Comparison of ENCODE assay signal across 8 cellular contexts in genomic region chr1:27873671-27874384, GRCh38. TPM values are rescaled to one million over a fixed set of nuclear protein-coding genes. Genes with fewer than 3 reads are reported as not detected.
DNase-seq lines count a peak whose midpoint lies in the region; ATAC-seq and TF ChIP-seq lines count a peak whose summit lies in the region.

No MANE protein-coding gene starts in this region.

- H3K4me1 ChIP-seq in lower lobe of right lung, result peaks cover 43% of the 10 kb centered on the region
- H3K4me1 ChIP-seq in tibial artery, result peaks cover 0 to 14% (median 11%) of the 10 kb centered on the region in 4 donors

- H3K9me3 Mint-ChIP-seq in activated CD8-positive, alpha-beta memory T cell treated with anti-CD3 and anti-CD28 coated beads, Interleukin-2, amount 10 ng/mL, durations not matched to agents 7 days and 5 days (ENCODE audit: low read depth), result no peaks in the 10 kb centered on the region

- H3K4me1 Mint-ChIP-seq in activated CD8-positive, alpha-beta memory T cell treated with anti-CD3 and anti-CD28 coated beads, Interleukin-2, amount 10 ng/mL, durations not matched to agents 7 days and 5 days, result peaks cover 44% of the 10 kb centered on the region

- H3K27me3 ChIP-seq in lower lobe of right lung (ENCODE audit: low read depth) (no peaks in the 10 kb centered on the region), tibial artery (peaks cover 0 to 5% of the 10 kb centered on the region in 2 donors)

- TF ChIP-seq CTCF in lower lobe of right lung (IDR thresholded peaks at IDR 0.05) (no peak), tibial artery (IDR thresholded peaks at IDR 0.05) (no peak)

- H3K27ac ChIP-seq in lower lobe of right lung (peak overlapping the region; percentile 86), tibial artery (peak overlapping the region; percentile 59 to 60)

- H3K9me3 ChIP-seq in lower lobe of right lung, result no peaks in the 10 kb centered on the region
- no peaks in the 10 kb centered on the region for H3K9me3 ChIP-seq in tibial artery

- ATAC-seq in activated CD8-positive, alpha-beta memory T cell treated with anti-CD3 and anti-CD28 coated beads, Interleukin-2, amount 10 ng/mL, durations not matched to agents 7 days and 5 days, result no peak
- peak; percentile 51 to 52 for ATAC-seq in lower lobe of right lung

- no peaks in the 10 kb centered on the region for H3K27me3 Mint-ChIP-seq in activated CD8-positive, alpha-beta memory T cell treated with anti-CD3 and anti-CD28 coated beads, Interleukin-2, amount 10 ng/mL, durations not matched to agents 7 days and 5 days

- H3K36me3 ChIP-seq in lower lobe of right lung (peaks cover 6% of the 10 kb centered on the region), tibial artery (no peaks in the 10 kb centered on the region)

- H3K27ac Mint-ChIP-seq in activated CD8-positive, alpha-beta memory T cell treated with anti-CD3 and anti-CD28 coated beads, Interleukin-2, amount 10 ng/mL, durations not matched to agents 7 days and 5 days, result peak overlapping the region; percentile 12

- H3K4me3 Mint-ChIP-seq in activated CD8-positive, alpha-beta memory T cell treated with anti-CD3 and anti-CD28 coated beads, Interleukin-2, amount 10 ng/mL, durations not matched to agents 7 days and 5 days, result peak overlapping the region; percentile 91

- H3K4me3 ChIP-seq in lower lobe of right lung, result peak overlapping the region; percentile 72
- H3K4me3 ChIP-seq in tibial artery, result peak overlapping the region; percentile 53 to 62

- no peak for DNase-seq in activated CD8-positive, alpha-beta memory T cell treated with anti-CD3 and anti-CD28 coated beads, Interleukin-2, amount 10 ng/mL, durations not matched to agents 7 days and 5 days
- DNase-seq in activated CD8-positive, alpha-beta memory T cell treated with anti-CD3 and anti-CD28 coated beads for 24 hours, result no peak
- DNase-seq in amniotic epithelial cell (ENCODE audit: low read depth) (peak; percentile 25), lower lobe of right lung (peak; percentile 81), tibial artery (no peak), NCI-H510A (lab: John Stamatoyannopoulos, UW) (no peak), NCI-H1436 (lab: John Stamatoyannopoulos, UW) (no peak), GM03348 (ENCODE audit: low spot score) (no peak)

- H3K36me3 Mint-ChIP-seq in activated CD8-positive, alpha-beta memory T cell treated with anti-CD3 and anti-CD28 coated beads, Interleukin-2, amount 10 ng/mL, durations not matched to agents 7 days and 5 days, result peaks cover 15% of the 10 kb centered on the region

- intact Hi-C loops in lower lobe of right lung (cut with DNase I), result no loop called here
- intact Hi-C loops in tibial artery (cut with DNase I; ENCODE audit: low total_unique reads), result no loop called here

- CTCF ChIA-PET in activated CD8-positive, alpha-beta memory T cell treated with anti-CD3 and anti-CD28 coated beads, Interleukin-2, amount 10 ng/mL, durations not matched to agents 7 days and 5 days (lab: Charles Lee), result interaction anchor here (0.9 to 2.1 kb wide), 4 partner anchors 12 to 64 kb away, joined by 3 to 6 read pairs (median 4); no protein-coding TSS in a partner anchor

RNA-seq across cellular contexts. Expression of gene THEMIS2, which starts 1.5 kb away (rescaled TPM):
- total RNA-seq in activated CD8-positive, alpha-beta memory T cell treated with anti-CD3 and anti-CD28 coated beads, Interleukin-2, amount 10 ng/mL, durations not matched to agents 7 days and 5 days, result 10 to 100 TPM; 23.4 to 30.7 TPM
- 161 TPM for total RNA-seq in lower lobe of right lung

RNA-seq across cellular contexts. Expression of gene RPA2, which starts 40.5 kb away (rescaled TPM):
- 10 to 100 TPM; 63.0 to 72.1 TPM for total RNA-seq in activated CD8-positive, alpha-beta memory T cell treated with anti-CD3 and anti-CD28 coated beads, Interleukin-2, amount 10 ng/mL, durations not matched to agents 7 days and 5 days
- total RNA-seq in lower lobe of right lung, result 26.3 TPM

RNA-seq across cellular contexts. Expression of gene PPP1R8, which starts 43.2 kb away (rescaled TPM):
- 10 to 100 TPM; 57.4 to 68.7 TPM for total RNA-seq in activated CD8-positive, alpha-beta memory T cell treated with anti-CD3 and anti-CD28 coated beads, Interleukin-2, amount 10 ng/mL, durations not matched to agents 7 days and 5 days
- 31.3 TPM for total RNA-seq in lower lobe of right lung

Comparison
In these comparisons a context has a peak if more than half of its experiments do, and no peak if none do; other contexts are left out.
1. DNase-seq: peak in amniotic epithelial cell (single experiment) and lower lobe of right lung (single experiment); none in activated CD8-positive, alpha-beta memory T cell treated with anti-CD3 and anti-CD28 coated beads, Interleukin-2, amount 10 ng/mL, durations not matched to agents 7 days and 5 days (single experiment), activated CD8-positive, alpha-beta memory T cell treated with anti-CD3 and anti-CD28 coated beads for 24 hours (single experiment), tibial artery (0 of 2), NCI-H510A (single experiment), NCI-H1436 (single experiment) and GM03348 (single experiment).